In genomic region chr2:233422050-233422639, GRCh38 we compare ENCODE assay signal across 8 cellular contexts.
DNase-seq lines count a peak whose midpoint lies in the region; ATAC-seq and TF ChIP-seq lines count a peak whose summit lies in the region.

No MANE protein-coding gene starts in this region.

- peak overlapping the region; percentile 68 for H3K4me2 ChIP-seq in SU-DHL-6 (ENCODE audit: low read depth, low read length, poor library complexity, severe bottlenecking)

- H3F3A ChIP-seq in SU-DHL-6 (ENCODE audit: insufficient read depth) = peaks cover 31% of the 10 kb centered on the region

- peaks cover 0 to 39% (median 19%) of the 10 kb centered on the region in 3 donors for H3K4me1 ChIP-seq in gastroesophageal sphincter

- ATAC-seq in HG03095 (IDR thresholded peaks at IDR 0.05; ENCODE audit: unreplicated experiment) (peak; percentile 49), sciatic nerve (no peak), gastroesophageal sphincter (no peak)

- H3K79me2 ChIP-seq in SU-DHL-6 (ENCODE audit: insufficient read depth, low read length) = no peaks in the 10 kb centered on the region; the same call in 1 of the 2 replicates

- H3K9ac ChIP-seq in SU-DHL-6 (ENCODE audit: low read length) = no peak overlapping the region

- H3K9me3 ChIP-seq in SU-DHL-6 (ENCODE audit: insufficient read depth, low read length) = no peaks in the 10 kb centered on the region
- no peaks in the 10 kb centered on the region for H3K9me3 ChIP-seq in gastroesophageal sphincter

- H3K27me3 ChIP-seq in SU-DHL-6 (ENCODE audit: low read length) = no peaks in the 10 kb centered on the region
- no peaks in the 10 kb centered on the region for H3K27me3 ChIP-seq in gastroesophageal sphincter

- H3K27ac ChIP-seq in SU-DHL-6 (ENCODE audit: low read depth, low read length) (peak overlapping the region; percentile 39; the same call in 1 of the 2 replicates), gastroesophageal sphincter (no peak overlapping the region)

- WGBS in gastroesophageal sphincter (ENCODE audit: low coverage in 1 of 2), 2 donors = 83 to 95% methylated on average over 4 to 7 of the region's 13 CpGs

- DNase-seq in activated T-cell treated with anti-CD3 and anti-CD28 coated beads for 24 hours (ENCODE audit: low read depth) (peak; percentile 38), activated T-cell treated with anti-CD3 and anti-CD28 coated beads for 4 hours (no peak), sciatic nerve (ENCODE audit: low spot score) (no peak)
- peak; percentile 73 for DNase-seq in central memory CD4-positive, alpha-beta T cell
- DNase-seq in stimulated activated CD4-positive, alpha-beta T cell treated with anti-CD3 and anti-CD28 coated beads, TNF-alpha, amount 100 ng/mL, for 4 hours (ENCODE audit: low read depth in 3 of 3) = peak in 2 of 3 experiments; percentile 25 to 35

- no peak for TF ChIP-seq EP300 in gastroesophageal sphincter (IDR thresholded peaks at IDR 0.05)

- H3K36me3 ChIP-seq in SU-DHL-6 (ENCODE audit: low read length) (no peaks in the 10 kb centered on the region), gastroesophageal sphincter (no peaks in the 10 kb centered on the region)

- H4K20me1 ChIP-seq in SU-DHL-6 (ENCODE audit: low read depth, low read length) = no peaks in the 10 kb centered on the region

- no peak for TF ChIP-seq CTCF in SU-DHL-6 (IDR thresholded peaks at IDR 0.05; ENCODE audit: insufficient read depth, low read length, poor library complexity, severe bottlenecking)
- TF ChIP-seq CTCF in gastroesophageal sphincter (IDR thresholded peaks at IDR 0.05) = no peak

- H2AFZ ChIP-seq in SU-DHL-6 (ENCODE audit: low read depth, low read length, severe bottlenecking) = no peak overlapping the region

- TF ChIP-seq POLR2A in gastroesophageal sphincter (IDR thresholded peaks at IDR 0.05) = no peak

- H3K9me2 ChIP-seq in SU-DHL-6 (replicated peaks; ENCODE audit: insufficient read depth, low read length) = no peaks in the 10 kb centered on the region

- intact Hi-C loops in sciatic nerve (cut with DNase I) = no loop called here

- H3K4me3 ChIP-seq in SU-DHL-6 (ENCODE audit: insufficient read depth, low read length, poor library complexity, severe bottlenecking) (no peak overlapping the region), gastroesophageal sphincter (no peak overlapping the region)

Comparison
In these comparisons a context has a peak if more than half of its experiments do, and no peak if none do; other contexts are left out.
1. DNase-seq: peak in activated T-cell treated with anti-CD3 and anti-CD28 coated beads for 24 hours (single experiment), central memory CD4-positive, alpha-beta T cell (single experiment) and stimulated activated CD4-positive, alpha-beta T cell treated with anti-CD3 and anti-CD28 coated beads, TNF-alpha, amount 100 ng/mL, for 4 hours (2 of 3); none in activated T-cell treated with anti-CD3 and anti-CD28 coated beads for 4 hours (single experiment) and sciatic nerve (single experiment).